ENCODE assay signal across 20 cellular contexts in genomic region chr5:109307996-109308395, GRCh38.
"Had no signal": no experiment of that assay in that cellular context is flagged by ENCODE, and none has a peak within 500 bp of the region (broad histone marks: within the 10 kb centered on the region; RNA-seq: fewer than 3 reads in every experiment).

No MANE protein-coding gene starts in this region.

- H3K27ac ChIP-seq: left ventricle myocardium inferior, ovary, right atrium auricular region, right lobe of liver, tibial nerve, uterus had no signal

- H3K9me3 Mint-ChIP-seq: mesothelial cell of epicardium; natural killer cell; nephron progenitor cell; stimulated activated effector memory CD8-positive, alpha-beta T cell treated with anti-CD3 and anti-CD28 coated beads, Interleukin-12 subunit alpha, Interleukin-12 subunit beta, amount 100 ng/mL, for 72 hours; stimulated activated naive CD8-positive, alpha-beta T cell treated with anti-CD3 and anti-CD28 coated beads, Interleukin-15, Interleukin-2, amounts not matched to agents 100 ng/mL and 50 ng/mL, for 24 hours; type B pancreatic cell had no signal

- H3K4me1 Mint-ChIP-seq: mesothelial cell of epicardium; naive B cell; natural killer cell; stimulated activated effector memory CD8-positive, alpha-beta T cell treated with anti-CD3 and anti-CD28 coated beads, Interleukin-12 subunit alpha, Interleukin-12 subunit beta, amount 100 ng/mL, for 72 hours had no signal

- H3K27ac Mint-ChIP-seq: mesothelial cell of epicardium; natural killer cell; progenitor cell of endocrine pancreas; stimulated activated effector memory CD8-positive, alpha-beta T cell treated with anti-CD3 and anti-CD28 coated beads, Interleukin-12 subunit alpha, Interleukin-12 subunit beta, amount 100 ng/mL, for 72 hours; stimulated activated naive CD8-positive, alpha-beta T cell treated with anti-CD3 and anti-CD28 coated beads, Interleukin-15, Interleukin-2, amounts not matched to agents 100 ng/mL and 50 ng/mL, for 24 hours; type B pancreatic cell had no signal

- H3K4me3 Mint-ChIP-seq: mesothelial cell of epicardium; natural killer cell; nephron progenitor cell; stimulated activated effector memory CD8-positive, alpha-beta T cell treated with anti-CD3 and anti-CD28 coated beads, Interleukin-12 subunit alpha, Interleukin-12 subunit beta, amount 100 ng/mL, for 72 hours; stimulated activated naive CD8-positive, alpha-beta T cell treated with anti-CD3 and anti-CD28 coated beads, Interleukin-15, Interleukin-2, amounts not matched to agents 100 ng/mL and 50 ng/mL, for 24 hours; type B pancreatic cell had no signal

- H3K9me3 ChIP-seq: left ventricle myocardium inferior, ovary, right atrium auricular region, right lobe of liver, tibial nerve, uterus had no signal

- H3K4me1 ChIP-seq: left ventricle myocardium inferior, right atrium auricular region, right lobe of liver, tibial nerve, uterus had no signal

- H3K27me3 Mint-ChIP-seq: naive B cell; progenitor cell of endocrine pancreas; stimulated activated naive CD8-positive, alpha-beta T cell treated with anti-CD3 and anti-CD28 coated beads, Interleukin-15, Interleukin-2, amounts not matched to agents 100 ng/mL and 50 ng/mL, for 24 hours; type B pancreatic cell had no signal

- H3K36me3 Mint-ChIP-seq: mesothelial cell of epicardium; naive B cell; natural killer cell; stimulated activated effector memory CD8-positive, alpha-beta T cell treated with anti-CD3 and anti-CD28 coated beads, Interleukin-12 subunit alpha, Interleukin-12 subunit beta, amount 100 ng/mL, for 72 hours; type B pancreatic cell had no signal

- H3K4me3 ChIP-seq: left ventricle myocardium inferior, lung, ovary, right atrium auricular region, right lobe of liver, skin epidermis, tibial nerve, uterus had no signal

- H3K36me3 ChIP-seq: left ventricle myocardium inferior, ovary, right atrium auricular region, right lobe of liver, tibial nerve, uterus had no signal

- H3K27me3 ChIP-seq: ovary, right atrium auricular region, right lobe of liver, tibial nerve, uterus had no signal

- ATAC-seq: natural killer cell; right lobe of liver; stimulated activated effector memory CD8-positive, alpha-beta T cell treated with anti-CD3 and anti-CD28 coated beads, Interleukin-12 subunit alpha, Interleukin-12 subunit beta, amount 100 ng/mL, for 72 hours had no signal

- DNase-seq: islet precursor cell; left ventricle myocardium inferior; mesendoderm; naive B cell; natural killer cell; nephron progenitor cell; ovary; right lobe of liver; stimulated activated CD4-positive, alpha-beta T cell treated with anti-CD3 and anti-CD28 coated beads, Interleukin-4, amount 100 ng/mL, for 24 hours; stimulated activated naive CD4-positive, alpha-beta T cell; uterus had no signal
